20 cellular contexts compared by ENCODE assay signal in the genomic region with DNA sequence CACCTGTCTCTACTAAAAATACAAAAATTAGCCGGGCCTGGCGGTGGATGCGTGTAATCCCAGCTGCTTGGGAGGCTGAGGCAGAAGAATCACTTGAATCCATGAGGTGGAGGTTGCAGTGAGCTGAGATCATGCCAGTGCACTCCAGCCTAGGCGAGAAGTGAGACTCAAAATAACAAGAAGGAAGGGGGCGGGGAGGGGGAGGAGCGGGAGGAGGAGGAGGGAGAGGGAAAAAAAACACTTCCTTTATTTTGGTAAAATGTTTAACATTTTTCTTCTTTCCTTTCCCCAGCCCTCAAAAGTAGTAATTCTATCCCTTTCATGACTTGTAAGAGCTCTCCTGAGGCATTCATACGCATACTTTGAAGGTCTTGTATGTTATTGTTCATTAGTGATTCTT. TPM values are rescaled to one million over a fixed set of nuclear protein-coding genes. Genes with fewer than 3 reads are reported as not detected.
"Had no signal": no experiment of that assay in that cellular context is flagged by ENCODE, and none has a peak within 500 bp of the region (broad histone marks: within the 10 kb centered on the region; RNA-seq: fewer than 3 reads in every experiment).

No MANE protein-coding gene starts in this region.

- H3K9me3 ChIP-seq: adrenal gland, breast epithelium, spleen, thyroid gland had no signal

- ATAC-seq: naive thymus-derived CD8-positive, alpha-beta T cell had no signal

- H3K27me3 ChIP-seq: adrenal gland, breast epithelium, spleen, thyroid gland had no signal

- H3K36me3 ChIP-seq: adrenal gland, breast epithelium, spleen, thyroid gland had no signal

- H3K4me1 ChIP-seq: adrenal gland, breast epithelium, thyroid gland had no signal

- DNase-seq: activated CD4-positive, CD25-positive, alpha-beta regulatory T cell treated with anti-CD3 and anti-CD28 coated beads, Interleukin-2, amount 50 U/mL, for 72 hours; activated gamma-delta T cell; erythroblast; head of caudate nucleus; immature natural killer cell; mesenchymal stem cell; naive thymus-derived CD8-positive, alpha-beta T cell; nucleus accumbens; spleen; stimulated activated naive CD4-positive, alpha-beta T cell; T1000; thyroid gland had no signal

- H3K27ac ChIP-seq: adrenal gland, breast epithelium, coronary artery, spleen, thyroid gland had no signal

- H3K4me3 ChIP-seq: adrenal gland, breast epithelium, coronary artery, spleen, thyroid gland had no signal

- FAIRE-seq: astrocyte, endometrium, frontal cortex, urothelium cell line had no signal

RNA-seq across cellular contexts. Expression of a gene that starts 44.3 kb away (rescaled TPM):
- total RNA-seq: T-helper 1 cell treated with Interleukin-12 subunit alpha and Interleukin-12 subunit beta and Interleukin-4 antibody, amounts not matched to agents 30 ng/mL and 1 ng/mL, for 36 hours had no signal
